In genomic region chr1:93541045-93541444, GRCh38 we compare ENCODE assay signal across 33 cellular contexts.
"Had no signal": no experiment of that assay in that cellular context is flagged by ENCODE, and none has a peak within 500 bp of the region (broad histone marks: within the 10 kb centered on the region; RNA-seq: fewer than 3 reads in every experiment).

No MANE protein-coding gene starts in this region.

- ATAC-seq: activated CD4-positive, alpha-beta T cell treated with anti-CD3 and anti-CD28 coated beads for 36 hours; activated CD8-positive, alpha-beta memory T cell treated with anti-CD3 and anti-CD28 coated beads, Interleukin-2, amount 10 ng/mL, durations not matched to agents 7 days and 5 days; activated CD8-positive, alpha-beta T cell treated with anti-CD3 and anti-CD28 coated beads, Interleukin-2, amount 10 ng/mL, durations not matched to agents 7 days and 5 days; activated naive CD4-positive, alpha-beta T cell treated with anti-CD3 and anti-CD28 coated beads, Interleukin-2, amount 50 U/mL, for 72 hours; foreskin keratinocyte; T-helper 17 cell had no signal

- H3K27me3 Mint-ChIP-seq: activated CD4-positive, alpha-beta memory T cell treated with anti-CD3 and anti-CD28 coated beads for 36 hours; activated CD4-positive, alpha-beta T cell treated with anti-CD3 and anti-CD28 coated beads for 36 hours; activated naive CD4-positive, alpha-beta T cell treated with anti-CD3 and anti-CD28 coated beads, Interleukin-2, amount 10 ng/mL, durations not matched to agents 7 days and 5 days; brain; T-helper 17 cell had no signal

- H3K27ac ChIP-seq: ascending aorta, breast epithelium, cardiac muscle cell, colonic mucosa, epithelial cell of prostate, foreskin keratinocyte, WERI-Rb-1 had no signal

- H3K4me1 Mint-ChIP-seq: activated CD4-positive, alpha-beta T cell treated with anti-CD3 and anti-CD28 coated beads, Interleukin-2, amount 10 ng/mL, durations not matched to agents 24 days and 14 days; activated CD8-positive, alpha-beta memory T cell treated with anti-CD3 and anti-CD28 coated beads, Interleukin-2, amount 10 ng/mL, durations not matched to agents 7 days and 5 days; activated naive CD4-positive, alpha-beta T cell treated with anti-CD3 and anti-CD28 coated beads, Interleukin-2, amount 10 ng/mL, durations not matched to agents 7 days and 5 days; activated naive CD8-positive, alpha-beta T cell treated with anti-CD3 and anti-CD28 coated beads, Interleukin-2, amount 10 ng/mL, durations not matched to agents 7 days and 5 days; T-helper 17 cell had no signal

- H3K9me3 ChIP-seq: ascending aorta, breast epithelium, colonic mucosa had no signal

- H3K4me1 ChIP-seq: ascending aorta, breast epithelium, colonic mucosa, foreskin keratinocyte had no signal

- H3K9me3 Mint-ChIP-seq: activated CD4-positive, alpha-beta memory T cell treated with anti-CD3 and anti-CD28 coated beads for 36 hours; activated CD4-positive, alpha-beta T cell treated with anti-CD3 and anti-CD28 coated beads, Interleukin-2, amount 10 ng/mL, durations not matched to agents 24 days and 14 days; activated naive CD4-positive, alpha-beta T cell treated with anti-CD3 and anti-CD28 coated beads, Interleukin-2, amount 10 ng/mL, durations not matched to agents 7 days and 5 days; activated naive CD4-positive, alpha-beta T cell treated with anti-CD3 and anti-CD28 coated beads, Interleukin-2, amount 50 U/mL, for 72 hours; activated naive CD8-positive, alpha-beta T cell treated with anti-CD3 and anti-CD28 coated beads, Interleukin-2, amount 10 ng/mL, durations not matched to agents 7 days and 5 days; activated T-helper 1 cell treated with anti-CD3 and anti-CD28 coated beads, Interleukin-12 subunit alpha, Interleukin-12 subunit beta, Interleukin-2, Interleukin-4 antibody, amounts not matched to agents 30 ng/mL and 10 ng/mL and 1 ng/mL, durations not matched to agents 14 hours and 24 hours and 36 hours; activated T-helper 2 cell treated with anti-CD3 and anti-CD28 coated beads, Interferon-gamma antibody, Interleukin-2, Interleukin-4, amounts not matched to agents 10 μg/mL and 5 μg/mL and 100 μg/mL, durations not matched to agents 14 hours and 24 hours and 36 hours; brain; T-helper 2 cell treated with Interferon-gamma antibody and Interleukin-4, amounts not matched to agents 5 μg/mL and 100 μg/mL, for 36 hours had no signal

- H3K36me3 ChIP-seq: ascending aorta, breast epithelium, colonic mucosa had no signal

- DNase-seq: activated CD4-positive, alpha-beta memory T cell treated with anti-CD3 and anti-CD28 coated beads for 36 hours; activated CD4-positive, alpha-beta T cell treated with anti-CD3 and anti-CD28 coated beads for 36 hours; activated CD4-positive, alpha-beta T cell treated with anti-CD3 and anti-CD28 coated beads, Interleukin-2, amount 10 ng/mL, durations not matched to agents 24 days and 14 days; activated CD4-positive, CD25-positive, alpha-beta regulatory T cell; activated CD4-positive, CD25-positive, alpha-beta regulatory T cell treated with anti-CD3 and anti-CD28 coated beads, Interleukin-2, amount 50 U/mL, for 72 hours; activated CD8-positive, alpha-beta memory T cell treated with anti-CD3 and anti-CD28 coated beads, Interleukin-2, amount 10 ng/mL, durations not matched to agents 7 days and 5 days; activated CD8-positive, alpha-beta memory T cell treated with anti-CD3 and anti-CD28 coated beads, Interleukin-2, amount 50 U/mL, for 4 hours; activated CD8-positive, alpha-beta T cell treated with anti-CD3 and anti-CD28 coated beads, Interleukin-2, amount 10 ng/mL, durations not matched to agents 7 days and 5 days; activated effector memory CD4-positive, alpha-beta T cell treated with anti-CD3 and anti-CD28 coated beads, Interleukin-2, amount 50 U/mL, for 16 hours; activated naive CD4-positive, alpha-beta T cell; activated naive CD4-positive, alpha-beta T cell treated with anti-CD3 and anti-CD28 coated beads, Interleukin-2, amount 10 ng/mL, durations not matched to agents 7 days and 5 days; activated naive CD8-positive, alpha-beta T cell treated with anti-CD3 and anti-CD28 coated beads, Interleukin-2, amount 10 ng/mL, durations not matched to agents 7 days and 5 days; activated T-cell treated with anti-CD3 and anti-CD28 coated beads, Interleukin-2, amount 50 U/mL, for 1 hour; activated T-cell treated with anti-CD3 and anti-CD28 coated beads, Interleukin-2, amount 50 U/mL, for 48 hours; central memory CD4-positive, alpha-beta T cell; cerebellar nuclear complex; colonic mucosa; effector CD8-positive, alpha-beta T cell; foreskin keratinocyte; head of caudate nucleus; hippocampal formation; T-helper 17 cell; T1000; WERI-Rb-1 had no signal

- H3K27ac Mint-ChIP-seq: activated CD4-positive, alpha-beta memory T cell treated with anti-CD3 and anti-CD28 coated beads for 36 hours; activated CD4-positive, alpha-beta T cell treated with anti-CD3 and anti-CD28 coated beads for 36 hours; activated CD4-positive, alpha-beta T cell treated with anti-CD3 and anti-CD28 coated beads, Interleukin-2, amount 10 ng/mL, durations not matched to agents 24 days and 14 days; activated CD8-positive, alpha-beta memory T cell treated with anti-CD3 and anti-CD28 coated beads, Interleukin-2, amount 10 ng/mL, durations not matched to agents 7 days and 5 days; activated CD8-positive, alpha-beta T cell treated with anti-CD3 and anti-CD28 coated beads, Interleukin-2, amount 10 ng/mL, durations not matched to agents 7 days and 5 days; activated naive CD4-positive, alpha-beta T cell treated with anti-CD3 and anti-CD28 coated beads, Interleukin-2, amount 10 ng/mL, durations not matched to agents 7 days and 5 days; activated naive CD4-positive, alpha-beta T cell treated with anti-CD3 and anti-CD28 coated beads, Interleukin-2, amount 50 U/mL, for 72 hours; activated naive CD8-positive, alpha-beta T cell treated with anti-CD3 and anti-CD28 coated beads, Interleukin-2, amount 10 ng/mL, durations not matched to agents 7 days and 5 days; activated T-helper 1 cell treated with anti-CD3 and anti-CD28 coated beads, Interleukin-12 subunit alpha, Interleukin-12 subunit beta, Interleukin-2, Interleukin-4 antibody, amounts not matched to agents 30 ng/mL and 10 ng/mL and 1 ng/mL, durations not matched to agents 14 hours and 24 hours and 36 hours; activated T-helper 2 cell treated with anti-CD3 and anti-CD28 coated beads, Interferon-gamma antibody, Interleukin-2, Interleukin-4, amounts not matched to agents 10 μg/mL and 5 μg/mL and 100 μg/mL, durations not matched to agents 14 hours and 24 hours and 36 hours; brain; T-helper 17 cell; T-helper 2 cell treated with Interferon-gamma antibody and Interleukin-4, amounts not matched to agents 5 μg/mL and 100 μg/mL, for 36 hours had no signal

- H3K27me3 ChIP-seq: ascending aorta, breast epithelium, cardiac muscle cell, colonic mucosa, foreskin keratinocyte had no signal

- H3K4me3 ChIP-seq: ascending aorta, breast epithelium, cardiac muscle cell, colonic mucosa had no signal

- H3K4me3 Mint-ChIP-seq: activated CD4-positive, alpha-beta memory T cell treated with anti-CD3 and anti-CD28 coated beads for 36 hours; activated CD4-positive, alpha-beta T cell treated with anti-CD3 and anti-CD28 coated beads for 36 hours; activated CD4-positive, alpha-beta T cell treated with anti-CD3 and anti-CD28 coated beads, Interleukin-2, amount 10 ng/mL, durations not matched to agents 24 days and 14 days; activated CD8-positive, alpha-beta memory T cell treated with anti-CD3 and anti-CD28 coated beads, Interleukin-2, amount 10 ng/mL, durations not matched to agents 7 days and 5 days; activated CD8-positive, alpha-beta T cell treated with anti-CD3 and anti-CD28 coated beads, Interleukin-2, amount 10 ng/mL, durations not matched to agents 7 days and 5 days; activated naive CD4-positive, alpha-beta T cell treated with anti-CD3 and anti-CD28 coated beads, Interleukin-2, amount 10 ng/mL, durations not matched to agents 7 days and 5 days; activated naive CD8-positive, alpha-beta T cell treated with anti-CD3 and anti-CD28 coated beads, Interleukin-2, amount 10 ng/mL, durations not matched to agents 7 days and 5 days; activated T-helper 1 cell treated with anti-CD3 and anti-CD28 coated beads, Interleukin-12 subunit alpha, Interleukin-12 subunit beta, Interleukin-2, Interleukin-4 antibody, amounts not matched to agents 30 ng/mL and 10 ng/mL and 1 ng/mL, durations not matched to agents 14 hours and 24 hours and 36 hours; brain; T-helper 17 cell; T-helper 2 cell treated with Interferon-gamma antibody and Interleukin-4, amounts not matched to agents 5 μg/mL and 100 μg/mL, for 36 hours had no signal

- H3K36me3 Mint-ChIP-seq: activated CD4-positive, alpha-beta memory T cell treated with anti-CD3 and anti-CD28 coated beads for 36 hours; activated CD8-positive, alpha-beta memory T cell treated with anti-CD3 and anti-CD28 coated beads, Interleukin-2, amount 10 ng/mL, durations not matched to agents 7 days and 5 days; activated naive CD4-positive, alpha-beta T cell treated with anti-CD3 and anti-CD28 coated beads, Interleukin-2, amount 10 ng/mL, durations not matched to agents 7 days and 5 days; activated naive CD4-positive, alpha-beta T cell treated with anti-CD3 and anti-CD28 coated beads, Interleukin-2, amount 50 U/mL, for 72 hours; activated naive CD8-positive, alpha-beta T cell treated with anti-CD3 and anti-CD28 coated beads, Interleukin-2, amount 10 ng/mL, durations not matched to agents 7 days and 5 days had no signal
